ENCODE assay signal across 19 cellular contexts in genomic region chr2:143218621-143219020, GRCh38.
DNase-seq lines count a peak whose midpoint lies in the region; ATAC-seq, FAIRE-seq and TF ChIP-seq lines count a peak whose summit lies in the region.
"Had no signal": no experiment of that assay in that cellular context is flagged by ENCODE, and none has a peak within 500 bp of the region (broad histone marks: within the 10 kb centered on the region; RNA-seq: fewer than 3 reads in every experiment).

No MANE protein-coding gene starts in this region.

- peak overlapping the region; percentile 36 to 81 for H3K27ac Mint-ChIP-seq in effector memory CD8-positive, alpha-beta T cell
- H3K27ac Mint-ChIP-seq in natural killer cell treated with Interleukin-12 subunit alpha and Interleukin-12 subunit beta and Interleukin-15 and Interleukin-18, amount 100 ng/mL, for 72 hours = peak overlapping the region; percentile 31 to 48
- H3K27ac Mint-ChIP-seq in stimulated activated effector memory CD8-positive, alpha-beta T cell treated with anti-CD3 and anti-CD28 coated beads, Interleukin-12 subunit alpha, Interleukin-12 subunit beta, amount 100 ng/mL, for 72 hours = peak overlapping the region; percentile 32

- no peak for TF ChIP-seq POLR2A in GM12892 (IDR thresholded peaks at IDR 0.05; ENCODE audit: low read depth, low read length)

- no peak for DNase-seq in GM12892 (ENCODE audit: insufficient read length)
- DNase-seq in effector memory CD8-positive, alpha-beta T cell = no peak
- no peak for DNase-seq in natural killer cell treated with Interleukin-12 subunit alpha and Interleukin-12 subunit beta and Interleukin-15 and Interleukin-18, amount 100 ng/mL, for 72 hours (ENCODE audit: low spot score)
- no peak for DNase-seq in stimulated activated effector memory CD8-positive, alpha-beta T cell treated with anti-CD3 and anti-CD28 coated beads, Interleukin-12 subunit alpha, Interleukin-12 subunit beta, amount 100 ng/mL, for 72 hours (ENCODE audit: low spot score in 2 of 2)
- DNase-seq in NCI-H510A treated with DMSO at 0.1 percent for 48 hours (lab: John Stamatoyannopoulos, UW) = no peak
- DNase-seq in head of caudate nucleus = no peak
- no peak for DNase-seq in KBM-7
- DNase-seq: C1 segment of cervical spinal cord; CD8-positive, alpha-beta T cell; DMS 273 treated with DMSO at 0.1 percent for 48 hours; DMS79; EL; GM23248; H7; HCEC 1CT had no signal

- in situ Hi-C loops in KBM-7 (cut with MboI; ENCODE audit: low pct_unique_long_range_greater_than_20kb, low sequenced_read_pairs) = no loop called here

- peaks cover 3% of the 10 kb centered on the region for H3K36me3 Mint-ChIP-seq in effector memory CD8-positive, alpha-beta T cell (ENCODE audit: insufficient read depth)
- H3K36me3 Mint-ChIP-seq in natural killer cell treated with Interleukin-12 subunit alpha and Interleukin-12 subunit beta and Interleukin-15 and Interleukin-18, amount 100 ng/mL, for 72 hours = no peaks in the 10 kb centered on the region
- H3K36me3 Mint-ChIP-seq in stimulated activated effector memory CD8-positive, alpha-beta T cell treated with anti-CD3 and anti-CD28 coated beads, Interleukin-12 subunit alpha, Interleukin-12 subunit beta, amount 100 ng/mL, for 72 hours = peaks cover 30% of the 10 kb centered on the region

- FAIRE-seq in GM12892 (lab: Jason Lieb, UNC) = peak; percentile 61
- FAIRE-seq: GM12878, GM19239, H1 had no signal

- ATAC-seq in effector memory CD8-positive, alpha-beta T cell (replicated peaks) = no peak
- ATAC-seq in natural killer cell treated with Interleukin-12 subunit alpha and Interleukin-12 subunit beta and Interleukin-15 and Interleukin-18, amount 100 ng/mL, for 72 hours = no peak
- no peak for ATAC-seq in stimulated activated effector memory CD8-positive, alpha-beta T cell treated with anti-CD3 and anti-CD28 coated beads, Interleukin-12 subunit alpha, Interleukin-12 subunit beta, amount 100 ng/mL, for 72 hours
- no peak for ATAC-seq in HG03108 (IDR thresholded peaks at IDR 0.05; ENCODE audit: unreplicated experiment)
- ATAC-seq: CD8-positive, alpha-beta T cell; GM12878 had no signal

- H3K4me1 Mint-ChIP-seq in effector memory CD8-positive, alpha-beta T cell (ENCODE audit: low read depth in 2 of 2) = peaks cover 25 to 49% of the 10 kb centered on the region in 2 donors
- peaks cover 28 to 44% of the 10 kb centered on the region in 2 donors for H3K4me1 Mint-ChIP-seq in natural killer cell treated with Interleukin-12 subunit alpha and Interleukin-12 subunit beta and Interleukin-15 and Interleukin-18, amount 100 ng/mL, for 72 hours (ENCODE audit: low read depth in 2 of 2)
- H3K4me1 Mint-ChIP-seq in stimulated activated effector memory CD8-positive, alpha-beta T cell treated with anti-CD3 and anti-CD28 coated beads, Interleukin-12 subunit alpha, Interleukin-12 subunit beta, amount 100 ng/mL, for 72 hours = peaks cover 23% of the 10 kb centered on the region

- H3K4me3 Mint-ChIP-seq in effector memory CD8-positive, alpha-beta T cell = no peak overlapping the region
- no peak overlapping the region for H3K4me3 Mint-ChIP-seq in natural killer cell treated with Interleukin-12 subunit alpha and Interleukin-12 subunit beta and Interleukin-15 and Interleukin-18, amount 100 ng/mL, for 72 hours
- H3K4me3 Mint-ChIP-seq in stimulated activated effector memory CD8-positive, alpha-beta T cell treated with anti-CD3 and anti-CD28 coated beads, Interleukin-12 subunit alpha, Interleukin-12 subunit beta, amount 100 ng/mL, for 72 hours = no peak overlapping the region
- H3K4me3 Mint-ChIP-seq: CD8-positive, alpha-beta T cell had no signal

- H3K27me3 Mint-ChIP-seq in effector memory CD8-positive, alpha-beta T cell = no peaks in the 10 kb centered on the region
- no peaks in the 10 kb centered on the region for H3K27me3 Mint-ChIP-seq in natural killer cell treated with Interleukin-12 subunit alpha and Interleukin-12 subunit beta and Interleukin-15 and Interleukin-18, amount 100 ng/mL, for 72 hours

- no peaks in the 10 kb centered on the region for H3K9me3 Mint-ChIP-seq in effector memory CD8-positive, alpha-beta T cell
- no peaks in the 10 kb centered on the region for H3K9me3 Mint-ChIP-seq in natural killer cell treated with Interleukin-12 subunit alpha and Interleukin-12 subunit beta and Interleukin-15 and Interleukin-18, amount 100 ng/mL, for 72 hours
- no peaks in the 10 kb centered on the region for H3K9me3 Mint-ChIP-seq in stimulated activated effector memory CD8-positive, alpha-beta T cell treated with anti-CD3 and anti-CD28 coated beads, Interleukin-12 subunit alpha, Interleukin-12 subunit beta, amount 100 ng/mL, for 72 hours

- intact Hi-C loops in head of caudate nucleus (cut with DNase I) = no loop called here
